16 cellular contexts compared by ENCODE assay signal in the genomic region with DNA sequence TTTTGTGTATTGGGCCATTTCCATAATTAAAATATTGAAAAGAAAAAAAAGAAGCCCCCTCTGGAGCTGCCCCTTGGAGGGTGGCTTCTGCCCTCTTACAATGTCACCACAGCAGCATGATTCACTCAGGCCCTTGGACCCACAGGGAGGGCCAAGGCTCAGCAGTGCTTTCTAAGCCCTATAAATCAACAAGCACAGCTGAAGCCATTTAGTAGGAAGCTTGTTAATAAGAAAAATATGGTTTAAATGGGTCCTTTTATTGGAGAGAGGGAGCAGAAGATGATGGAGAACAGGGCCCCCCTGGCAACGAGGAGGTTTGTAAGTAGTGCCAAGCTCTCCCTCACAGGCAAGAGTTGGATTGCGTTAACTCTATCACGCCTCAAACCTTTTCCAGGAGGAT.
DNase-seq lines count a peak whose midpoint lies in the region; ATAC-seq and TF ChIP-seq lines count a peak whose summit lies in the region.
"Had no signal": no experiment of that assay in that cellular context is flagged by ENCODE, and none has a peak within 500 bp of the region (broad histone marks: within the 10 kb centered on the region; RNA-seq: fewer than 3 reads in every experiment).

No MANE protein-coding gene starts in this region.

- peaks cover 0 to 36% (median 0%) of the 10 kb centered on the region in 3 experiments for H3K27me3 ChIP-seq in neuronal stem cell (ENCODE audit: control insufficient read depth in 3 of 3, insufficient read depth in 3 of 3, low read depth in 1 of 3, low read length in 3 of 3)

- no peaks in the 10 kb centered on the region for H3K36me3 Mint-ChIP-seq in T-helper 2 cell treated with Interferon-gamma antibody and Interleukin-4, amounts not matched to agents 5 μg/mL and 100 μg/mL, for 36 hours (ENCODE audit: low read depth)
- H3K36me3 Mint-ChIP-seq: CD14-positive monocyte; CD8-positive, alpha-beta T cell had no signal

- H4K8ac ChIP-seq in neuronal stem cell (ENCODE audit: low read depth, low read length) = no peak overlapping the region

- no peak overlapping the region for H3K4me3 ChIP-seq in neuronal stem cell (ENCODE audit: low read length in 2 of 2)
- H3K4me3 ChIP-seq: HAP-1 had no signal

- peaks cover 6% of the 10 kb centered on the region for H3K27me3 Mint-ChIP-seq in T-helper 2 cell treated with Interferon-gamma antibody and Interleukin-4, amounts not matched to agents 5 μg/mL and 100 μg/mL, for 36 hours (ENCODE audit: low read depth)

- no peaks in the 10 kb centered on the region for H3K79me1 ChIP-seq in neuronal stem cell (ENCODE audit: low read depth, low read length)

- no peak overlapping the region for H3K27ac Mint-ChIP-seq in T-helper 2 cell treated with Interferon-gamma antibody and Interleukin-4, amounts not matched to agents 5 μg/mL and 100 μg/mL, for 36 hours
- H3K27ac Mint-ChIP-seq: CD14-positive monocyte; CD8-positive, alpha-beta T cell; HFFc6 had no signal

- DNase-seq in AG20443 (ENCODE audit: low spot score) (peak; percentile 40), fibroblast of peridontal ligament (ENCODE audit: extremely low read depth) (peak; percentile 20), neuronal stem cell (ENCODE audit: low spot score) (no peak), DMS114 treated with DMSO at 0.1 percent for 48 hours (lab: John Stamatoyannopoulos, UW; ENCODE audit: unreplicated experiment) (no peak)
- DNase-seq in T-helper 2 cell treated with Interferon-gamma antibody and Interleukin-4, amounts not matched to agents 5 μg/mL and 100 μg/mL, for 36 hours (ENCODE audit: low spot score) = no peak
- no peak for DNase-seq in activated CD8-positive, alpha-beta memory T cell treated with anti-CD3 and anti-CD28 coated beads, Interleukin-2, amount 50 U/mL, for 4 hours
- DNase-seq: CD8-positive, alpha-beta T cell; COR-L47; DND-41; GF-D8; HFFc6; IMR-90 had no signal

- H3K14ac ChIP-seq in neuronal stem cell (ENCODE audit: low read length) = no peak overlapping the region

- no peak overlapping the region for H3K18ac ChIP-seq in neuronal stem cell (ENCODE audit: low read length)

- no peak overlapping the region for H2BK5ac ChIP-seq in neuronal stem cell (ENCODE audit: low read length)

- no peak overlapping the region for H3K9ac ChIP-seq in neuronal stem cell (ENCODE audit: low read depth, low read length, poor library complexity)

- no peak overlapping the region for H4K91ac ChIP-seq in neuronal stem cell (ENCODE audit: low read depth, low read length, poor library complexity)

- H3K9me3 Mint-ChIP-seq in T-helper 2 cell treated with Interferon-gamma antibody and Interleukin-4, amounts not matched to agents 5 μg/mL and 100 μg/mL, for 36 hours = no peaks in the 10 kb centered on the region
- H3K9me3 Mint-ChIP-seq: CD14-positive monocyte, HFFc6 had no signal

- no peak overlapping the region for H3K4me3 Mint-ChIP-seq in T-helper 2 cell treated with Interferon-gamma antibody and Interleukin-4, amounts not matched to agents 5 μg/mL and 100 μg/mL, for 36 hours
- H3K4me3 Mint-ChIP-seq: CD14-positive monocyte; CD8-positive, alpha-beta T cell; HFFc6 had no signal

- H2BK12ac ChIP-seq in neuronal stem cell (ENCODE audit: low read length) = no peak overlapping the region

- no peak overlapping the region for H3K27ac ChIP-seq in neuronal stem cell (replicated peaks; ENCODE audit: low read length)

- ATAC-seq in SK-N-SH treated with all-trans-retinoic acid at 6 μM for 48 hours (peak; percentile 77), HG03378 (IDR thresholded peaks at IDR 0.05; ENCODE audit: unreplicated experiment) (no peak)
- ATAC-seq: CD8-positive, alpha-beta T cell had no signal

- no peak overlapping the region for H2BK15ac ChIP-seq in neuronal stem cell (ENCODE audit: low read length)

- no peaks in the 10 kb centered on the region for H3K4me1 Mint-ChIP-seq in T-helper 2 cell treated with Interferon-gamma antibody and Interleukin-4, amounts not matched to agents 5 μg/mL and 100 μg/mL, for 36 hours (ENCODE audit: low read depth)

- no peak overlapping the region for H3K23ac ChIP-seq in neuronal stem cell (ENCODE audit: low read depth, low read length, poor library complexity)

- no CpG with 5 or more reads among the region's 3 CpGs for WGBS in neuronal stem cell (ENCODE audit: extremely low coverage in 2 of 2, insufficient read length in 2 of 2, insufficient replicate concordance in 1 of 2), 2 donors

- H3K36me3 ChIP-seq in neuronal stem cell (replicated peaks in 1 of 2; ENCODE audit: control insufficient read depth in 2 of 2, insufficient read depth in 2 of 2, low read length in 2 of 2) = no peaks in the 10 kb centered on the region
- H3K36me3 ChIP-seq: HAP-1 had no signal

- H2AK5ac ChIP-seq in neuronal stem cell (ENCODE audit: low read depth, low read length) = peak overlapping the region; percentile 26

- H3K9me3 ChIP-seq in neuronal stem cell (replicated peaks in 1 of 2; ENCODE audit: control insufficient read depth in 2 of 2, insufficient read depth in 1 of 2, low read depth in 1 of 2, low read length in 2 of 2) = no peaks in the 10 kb centered on the region
- H3K9me3 ChIP-seq: HAP-1 had no signal

- no peak overlapping the region for H2AFZ ChIP-seq in neuronal stem cell (ENCODE audit: low read length)

- H3K4ac ChIP-seq in neuronal stem cell (ENCODE audit: low read length) = no peak overlapping the region

- H3K4me1 ChIP-seq in neuronal stem cell (ENCODE audit: control insufficient read depth in 2 of 2, insufficient read depth in 1 of 2, low read depth in 1 of 2, low read length in 2 of 2) = no peaks in the 10 kb centered on the region
- H3K4me1 ChIP-seq: HAP-1 had no signal

- H2BK120ac ChIP-seq in neuronal stem cell (ENCODE audit: low read depth, low read length) = no peak overlapping the region

- no peak overlapping the region for H3K4me2 ChIP-seq in neuronal stem cell (ENCODE audit: insufficient read depth, low read length, poor library complexity, severe bottlenecking)

TF ChIP-seq in SK-N-SH treated with all-trans-retinoic acid at 6 μM for 48 hours, 23 proteins besides CTCF, POLR2A, EP300 and RAD21 (continues in another document):
- TF ChIP-seq ZNF8 (CRISPR knock-in tag; IDR thresholded peaks at IDR 0.05) = no peak
- TF ChIP-seq PPARA (CRISPR knock-in tag; IDR thresholded peaks at IDR 0.05; ENCODE audit: borderline replicate concordance) = no peak
- TF ChIP-seq TCF4 (CRISPR knock-in tag; IDR thresholded peaks at IDR 0.05; ENCODE audit: borderline replicate concordance) = no peak
- TF ChIP-seq, protein P1, sequence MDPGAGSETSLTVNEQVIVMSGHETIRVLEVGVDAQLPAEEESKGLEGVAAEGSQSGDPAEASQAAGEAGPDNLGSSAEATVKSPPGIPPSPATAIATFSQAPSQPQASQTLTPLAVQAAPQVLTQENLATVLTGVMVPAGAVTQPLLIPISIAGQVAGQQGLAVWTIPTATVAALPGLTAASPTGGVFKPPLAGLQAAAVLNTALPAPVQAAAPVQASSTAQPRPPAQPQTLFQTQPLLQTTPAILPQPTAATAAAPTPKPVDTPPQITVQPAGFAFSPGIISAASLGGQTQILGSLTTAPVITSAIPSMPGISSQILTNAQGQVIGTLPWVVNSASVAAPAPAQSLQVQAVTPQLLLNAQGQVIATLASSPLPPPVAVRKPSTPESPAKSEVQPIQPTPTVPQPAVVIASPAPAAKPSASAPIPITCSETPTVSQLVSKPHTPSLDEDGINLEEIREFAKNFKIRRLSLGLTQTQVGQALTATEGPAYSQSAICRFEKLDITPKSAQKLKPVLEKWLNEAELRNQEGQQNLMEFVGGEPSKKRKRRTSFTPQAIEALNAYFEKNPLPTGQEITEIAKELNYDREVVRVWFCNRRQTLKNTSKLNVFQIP (CRISPR knock-in tag; IDR thresholded peaks at IDR 0.05; ENCODE audit: borderline replicate concordance, low read depth) = no peak
- TF ChIP-seq, protein P2, sequence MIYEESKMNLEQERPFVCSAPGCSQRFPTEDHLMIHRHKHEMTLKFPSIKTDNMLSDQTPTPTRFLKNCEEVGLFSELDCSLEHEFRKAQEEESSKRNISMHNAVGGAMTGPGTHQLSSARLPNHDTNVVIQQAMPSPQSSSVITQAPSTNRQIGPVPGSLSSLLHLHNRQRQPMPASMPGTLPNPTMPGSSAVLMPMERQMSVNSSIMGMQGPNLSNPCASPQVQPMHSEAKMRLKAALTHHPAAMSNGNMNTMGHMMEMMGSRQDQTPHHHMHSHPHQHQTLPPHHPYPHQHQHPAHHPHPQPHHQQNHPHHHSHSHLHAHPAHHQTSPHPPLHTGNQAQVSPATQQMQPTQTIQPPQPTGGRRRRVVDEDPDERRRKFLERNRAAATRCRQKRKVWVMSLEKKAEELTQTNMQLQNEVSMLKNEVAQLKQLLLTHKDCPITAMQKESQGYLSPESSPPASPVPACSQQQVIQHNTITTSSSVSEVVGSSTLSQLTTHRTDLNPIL (CRISPR knock-in tag; IDR thresholded peaks at IDR 0.05; ENCODE audit: low read depth) = no peak
- TF ChIP-seq ARNTL (CRISPR knock-in tag; IDR thresholded peaks at IDR 0.05; ENCODE audit: borderline replicate concordance, low read depth) = no peak
- no peak for TF ChIP-seq BACH2 (CRISPR knock-in tag; IDR thresholded peaks at IDR 0.05; ENCODE audit: borderline replicate concordance)
- TF ChIP-seq ZC3H10 (CRISPR knock-in tag; IDR thresholded peaks at IDR 0.05) = no peak
- TF ChIP-seq ISL1 (CRISPR knock-in tag; IDR thresholded peaks at IDR 0.05) = no peak
- no peak for TF ChIP-seq TOX (CRISPR knock-in tag; IDR thresholded peaks at IDR 0.05; ENCODE audit: borderline replicate concordance)
- TF ChIP-seq CSDC2 (CRISPR knock-in tag; IDR thresholded peaks at IDR 0.05) = no peak
- no peak for TF ChIP-seq GLIS3 (CRISPR knock-in tag; IDR thresholded peaks at IDR 0.05)
- TF ChIP-seq SNAI2 (CRISPR knock-in tag; IDR thresholded peaks at IDR 0.05) = no peak
- TF ChIP-seq ZFP30 (CRISPR knock-in tag; IDR thresholded peaks at IDR 0.05) = no peak
- TF ChIP-seq, protein P3, sequence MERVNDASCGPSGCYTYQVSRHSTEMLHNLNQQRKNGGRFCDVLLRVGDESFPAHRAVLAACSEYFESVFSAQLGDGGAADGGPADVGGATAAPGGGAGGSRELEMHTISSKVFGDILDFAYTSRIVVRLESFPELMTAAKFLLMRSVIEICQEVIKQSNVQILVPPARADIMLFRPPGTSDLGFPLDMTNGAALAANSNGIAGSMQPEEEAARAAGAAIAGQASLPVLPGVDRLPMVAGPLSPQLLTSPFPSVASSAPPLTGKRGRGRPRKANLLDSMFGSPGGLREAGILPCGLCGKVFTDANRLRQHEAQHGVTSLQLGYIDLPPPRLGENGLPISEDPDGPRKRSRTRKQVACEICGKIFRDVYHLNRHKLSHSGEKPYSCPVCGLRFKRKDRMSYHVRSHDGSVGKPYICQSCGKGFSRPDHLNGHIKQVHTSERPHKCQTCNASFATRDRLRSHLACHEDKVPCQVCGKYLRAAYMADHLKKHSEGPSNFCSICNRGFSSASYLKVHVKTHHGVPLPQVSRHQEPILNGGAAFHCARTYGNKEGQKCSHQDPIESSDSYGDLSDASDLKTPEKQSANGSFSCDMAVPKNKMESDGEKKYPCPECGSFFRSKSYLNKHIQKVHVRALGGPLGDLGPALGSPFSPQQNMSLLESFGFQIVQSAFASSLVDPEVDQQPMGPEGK (CRISPR knock-in tag; IDR thresholded peaks at IDR 0.05; ENCODE audit: borderline replicate concordance) = no peak
- TF ChIP-seq RARB (CRISPR knock-in tag; IDR thresholded peaks at IDR 0.05) = no peak
- TF ChIP-seq ZNF565 (CRISPR knock-in tag; conservative IDR thresholded peaks at IDR 0.05; ENCODE audit: low read depth) = no peak

Comparison
In these comparisons a context has a peak if more than half of its experiments do, and no peak if none do; other contexts are left out.
1. DNase-seq: peak in AG20443 (single experiment) and fibroblast of peridontal ligament (single experiment); none in neuronal stem cell (single experiment), DMS114 treated with DMSO at 0.1 percent for 48 hours (single experiment), T-helper 2 cell treated with Interferon-gamma antibody and Interleukin-4, amounts not matched to agents 5 μg/mL and 100 μg/mL, for 36 hours (single experiment) and activated CD8-positive, alpha-beta memory T cell treated with anti-CD3 and anti-CD28 coated beads, Interleukin-2, amount 50 U/mL, for 4 hours (single experiment).